ENCODE assay signal across 1 cellular context in genomic region chr10:1048732-1049424, GRCh38.
TF ChIP-seq lines count a peak whose summit lies in the region.

Gene IDI1 (minus strand): TSS chr10:1049119. CDS start chr10:1049003, 116 bp downstream.

TF ChIP-seq in HepG2, 621 proteins besides CTCF, POLR2A, EP300 and RAD21 (continued from another document and continues in another):
- TF ChIP-seq, protein P1, sequence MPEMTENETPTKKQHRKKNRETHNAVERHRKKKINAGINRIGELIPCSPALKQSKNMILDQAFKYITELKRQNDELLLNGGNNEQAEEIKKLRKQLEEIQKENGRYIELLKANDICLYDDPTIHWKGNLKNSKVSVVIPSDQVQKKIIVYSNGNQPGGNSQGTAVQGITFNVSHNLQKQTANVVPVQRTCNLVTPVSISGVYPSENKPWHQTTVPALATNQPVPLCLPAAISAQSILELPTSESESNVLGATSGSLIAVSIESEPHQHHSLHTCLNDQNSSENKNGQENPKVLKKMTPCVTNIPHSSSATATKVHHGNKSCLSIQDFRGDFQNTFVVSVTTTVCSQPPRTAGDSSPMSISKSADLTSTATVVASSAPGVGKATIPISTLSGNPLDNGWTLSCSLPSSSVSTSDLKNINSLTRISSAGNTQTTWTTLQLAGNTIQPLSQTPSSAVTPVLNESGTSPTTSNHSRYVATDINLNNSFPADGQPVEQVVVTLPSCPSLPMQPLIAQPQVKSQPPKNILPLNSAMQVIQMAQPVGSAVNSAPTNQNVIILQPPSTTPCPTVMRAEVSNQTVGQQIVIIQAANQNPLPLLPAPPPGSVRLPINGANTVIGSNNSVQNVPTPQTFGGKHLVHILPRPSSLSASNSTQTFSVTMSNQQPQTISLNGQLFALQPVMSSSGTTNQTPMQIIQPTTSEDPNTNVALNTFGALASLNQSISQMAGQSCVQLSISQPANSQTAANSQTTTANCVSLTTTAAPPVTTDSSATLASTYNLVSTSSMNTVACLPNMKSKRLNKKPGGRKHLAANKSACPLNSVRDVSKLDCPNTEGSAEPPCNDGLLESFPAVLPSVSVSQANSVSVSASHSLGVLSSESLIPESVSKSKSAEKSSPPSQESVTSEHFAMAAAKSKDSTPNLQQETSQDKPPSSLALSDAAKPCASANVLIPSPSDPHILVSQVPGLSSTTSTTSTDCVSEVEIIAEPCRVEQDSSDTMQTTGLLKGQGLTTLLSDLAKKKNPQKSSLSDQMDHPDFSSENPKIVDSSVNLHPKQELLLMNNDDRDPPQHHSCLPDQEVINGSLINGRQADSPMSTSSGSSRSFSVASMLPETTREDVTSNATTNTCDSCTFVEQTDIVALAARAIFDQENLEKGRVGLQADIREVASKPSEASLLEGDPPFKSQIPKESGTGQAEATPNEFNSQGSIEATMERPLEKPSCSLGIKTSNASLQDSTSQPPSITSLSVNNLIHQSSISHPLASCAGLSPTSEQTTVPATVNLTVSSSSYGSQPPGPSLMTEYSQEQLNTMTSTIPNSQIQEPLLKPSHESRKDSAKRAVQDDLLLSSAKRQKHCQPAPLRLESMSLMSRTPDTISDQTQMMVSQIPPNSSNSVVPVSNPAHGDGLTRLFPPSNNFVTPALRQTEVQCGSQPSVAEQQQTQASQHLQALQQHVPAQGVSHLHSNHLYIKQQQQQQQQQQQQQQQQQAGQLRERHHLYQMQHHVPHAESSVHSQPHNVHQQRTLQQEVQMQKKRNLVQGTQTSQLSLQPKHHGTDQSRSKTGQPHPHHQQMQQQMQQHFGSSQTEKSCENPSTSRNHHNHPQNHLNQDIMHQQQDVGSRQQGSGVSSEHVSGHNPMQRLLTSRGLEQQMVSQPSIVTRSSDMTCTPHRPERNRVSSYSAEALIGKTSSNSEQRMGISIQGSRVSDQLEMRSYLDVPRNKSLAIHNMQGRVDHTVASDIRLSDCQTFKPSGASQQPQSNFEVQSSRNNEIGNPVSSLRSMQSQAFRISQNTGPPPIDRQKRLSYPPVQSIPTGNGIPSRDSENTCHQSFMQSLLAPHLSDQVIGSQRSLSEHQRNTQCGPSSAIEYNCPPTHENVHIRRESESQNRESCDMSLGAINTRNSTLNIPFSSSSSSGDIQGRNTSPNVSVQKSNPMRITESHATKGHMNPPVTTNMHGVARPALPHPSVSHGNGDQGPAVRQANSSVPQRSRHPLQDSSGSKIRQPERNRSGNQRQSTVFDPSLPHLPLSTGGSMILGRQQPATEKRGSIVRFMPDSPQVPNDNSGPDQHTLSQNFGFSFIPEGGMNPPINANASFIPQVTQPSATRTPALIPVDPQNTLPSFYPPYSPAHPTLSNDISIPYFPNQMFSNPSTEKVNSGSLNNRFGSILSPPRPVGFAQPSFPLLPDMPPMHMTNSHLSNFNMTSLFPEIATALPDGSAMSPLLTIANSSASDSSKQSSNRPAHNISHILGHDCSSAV (CRISPR knock-in tag; IDR thresholded peaks at IDR 0.05; ENCODE audit: borderline replicate concordance): peak; percentile 88; the same call in 1 of the 2 replicates
- TF ChIP-seq PRDM10 (CRISPR knock-in tag; IDR thresholded peaks at IDR 0.05; ENCODE audit: low read depth) (no peak), RFXANK (CRISPR knock-in tag; IDR thresholded peaks at IDR 0.05) (peak; percentile 92), ZNF766 (CRISPR knock-in tag; IDR thresholded peaks at IDR 0.05; ENCODE audit: borderline replicate concordance) (no peak), NR2F2 (IDR thresholded peaks at IDR 0.05; ENCODE audit: borderline replicate concordance, low read depth) (peak; percentile 55; the same call in 1 of the 2 replicates), JUND (CRISPR knock-in tag; IDR thresholded peaks at IDR 0.05) (no peak), STAT6 (CRISPR knock-in tag; IDR thresholded peaks at IDR 0.05; ENCODE audit: borderline replicate concordance) (peak; percentile 33; the same call in 1 of the 2 replicates), POGZ (CRISPR knock-in tag; IDR thresholded peaks at IDR 0.05) (peak; percentile 98), BRD4 (CRISPR knock-in tag; IDR thresholded peaks at IDR 0.05) (no peak; the same call in 1 of the 2 replicates), KLF11 (CRISPR knock-in tag; IDR thresholded peaks at IDR 0.05) (peak; percentile 79), ZNF354B (CRISPR knock-in tag; IDR thresholded peaks at IDR 0.05) (peak; percentile 88; the same call in 1 of the 2 replicates), ZNF251 (CRISPR knock-in tag; IDR thresholded peaks at IDR 0.05) (no peak), MZF1 (CRISPR knock-in tag; IDR thresholded peaks at IDR 0.05; ENCODE audit: borderline replicate concordance) (no peak), PHF8 (CRISPR knock-in tag; IDR thresholded peaks at IDR 0.05) (peak; percentile 81), HES4 (CRISPR knock-in tag; IDR thresholded peaks at IDR 0.05; ENCODE audit: borderline replicate concordance) (peak; percentile 81), HOXD1 (CRISPR knock-in tag; IDR thresholded peaks at IDR 0.05) (0 out of 2 replicates have a peak, but pooled peaks have one; percentile 14), REL (CRISPR knock-in tag; conservative IDR thresholded peaks at IDR 0.05) (no peak; the same call in 1 of the 2 replicates), SP2 (CRISPR knock-in tag; IDR thresholded peaks at IDR 0.05) (peak; percentile 91), CAMTA2 (CRISPR knock-in tag; IDR thresholded peaks at IDR 0.05; ENCODE audit: borderline replicate concordance) (peak; percentile 87; the same call in 1 of the 2 replicates), CHCHD3 (CRISPR knock-in tag; IDR thresholded peaks at IDR 0.05) (0 out of 2 replicates have a peak, but pooled peaks have one; percentile 66), CCAR2 (optimal IDR thresholded peaks at IDR 0.05; ENCODE audit: low read depth, low read length) (no peak), ZNF605 (CRISPR knock-in tag; IDR thresholded peaks at IDR 0.05) (peak; percentile 92), SP1 (IDR thresholded peaks at IDR 0.05) (peak; percentile 93), SP1 (CRISPR knock-in tag; IDR thresholded peaks at IDR 0.05) (peak; percentile 98), ZMAT3 (CRISPR knock-in tag; conservative IDR thresholded peaks at IDR 0.05) (peak; percentile 65), TOE1 (CRISPR knock-in tag; IDR thresholded peaks at IDR 0.05) (no peak), ZNF530 (CRISPR knock-in tag; IDR thresholded peaks at IDR 0.05; ENCODE audit: low read depth) (no peak), GTF2F1 (IDR thresholded peaks at IDR 0.05; ENCODE audit: low read length) (peak; percentile 67), ELF4 (CRISPR knock-in tag; IDR thresholded peaks at IDR 0.05; ENCODE audit: borderline replicate concordance) (no peak)
- TF ChIP-seq, protein P2, sequence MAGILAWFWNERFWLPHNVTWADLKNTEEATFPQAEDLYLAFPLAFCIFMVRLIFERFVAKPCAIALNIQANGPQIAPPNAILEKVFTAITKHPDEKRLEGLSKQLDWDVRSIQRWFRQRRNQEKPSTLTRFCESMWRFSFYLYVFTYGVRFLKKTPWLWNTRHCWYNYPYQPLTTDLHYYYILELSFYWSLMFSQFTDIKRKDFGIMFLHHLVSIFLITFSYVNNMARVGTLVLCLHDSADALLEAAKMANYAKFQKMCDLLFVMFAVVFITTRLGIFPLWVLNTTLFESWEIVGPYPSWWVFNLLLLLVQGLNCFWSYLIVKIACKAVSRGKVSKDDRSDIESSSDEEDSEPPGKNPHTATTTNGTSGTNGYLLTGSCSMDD (CRISPR knock-in tag; IDR thresholded peaks at IDR 0.05): no peak
- TF ChIP-seq, protein P3, sequence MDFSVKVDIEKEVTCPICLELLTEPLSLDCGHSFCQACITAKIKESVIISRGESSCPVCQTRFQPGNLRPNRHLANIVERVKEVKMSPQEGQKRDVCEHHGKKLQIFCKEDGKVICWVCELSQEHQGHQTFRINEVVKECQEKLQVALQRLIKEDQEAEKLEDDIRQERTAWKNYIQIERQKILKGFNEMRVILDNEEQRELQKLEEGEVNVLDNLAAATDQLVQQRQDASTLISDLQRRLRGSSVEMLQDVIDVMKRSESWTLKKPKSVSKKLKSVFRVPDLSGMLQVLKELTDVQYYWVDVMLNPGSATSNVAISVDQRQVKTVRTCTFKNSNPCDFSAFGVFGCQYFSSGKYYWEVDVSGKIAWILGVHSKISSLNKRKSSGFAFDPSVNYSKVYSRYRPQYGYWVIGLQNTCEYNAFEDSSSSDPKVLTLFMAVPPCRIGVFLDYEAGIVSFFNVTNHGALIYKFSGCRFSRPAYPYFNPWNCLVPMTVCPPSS (IDR thresholded peaks at IDR 0.05): no peak
- TF ChIP-seq, protein P4, sequence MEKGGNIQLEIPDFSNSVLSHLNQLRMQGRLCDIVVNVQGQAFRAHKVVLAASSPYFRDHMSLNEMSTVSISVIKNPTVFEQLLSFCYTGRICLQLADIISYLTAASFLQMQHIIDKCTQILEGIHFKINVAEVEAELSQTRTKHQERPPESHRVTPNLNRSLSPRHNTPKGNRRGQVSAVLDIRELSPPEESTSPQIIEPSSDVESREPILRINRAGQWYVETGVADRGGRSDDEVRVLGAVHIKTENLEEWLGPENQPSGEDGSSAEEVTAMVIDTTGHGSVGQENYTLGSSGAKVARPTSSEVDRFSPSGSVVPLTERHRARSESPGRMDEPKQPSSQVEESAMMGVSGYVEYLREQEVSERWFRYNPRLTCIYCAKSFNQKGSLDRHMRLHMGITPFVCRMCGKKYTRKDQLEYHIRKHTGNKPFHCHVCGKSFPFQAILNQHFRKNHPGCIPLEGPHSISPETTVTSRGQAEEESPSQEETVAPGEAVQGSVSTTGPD (CRISPR knock-in tag; IDR thresholded peaks at IDR 0.05): no peak
- TF ChIP-seq, protein P5, sequence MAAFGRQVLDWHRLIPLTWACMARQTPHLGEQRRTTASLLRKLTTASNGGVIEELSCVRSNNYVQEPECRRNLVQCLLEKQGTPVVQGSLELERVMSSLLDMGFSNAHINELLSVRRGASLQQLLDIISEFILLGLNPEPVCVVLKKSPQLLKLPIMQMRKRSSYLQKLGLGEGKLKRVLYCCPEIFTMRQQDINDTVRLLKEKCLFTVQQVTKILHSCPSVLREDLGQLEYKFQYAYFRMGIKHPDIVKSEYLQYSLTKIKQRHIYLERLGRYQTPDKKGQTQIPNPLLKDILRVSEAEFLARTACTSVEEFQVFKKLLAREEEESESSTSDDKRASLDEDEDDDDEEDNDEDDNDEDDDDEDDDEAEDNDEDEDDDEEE (CRISPR knock-in tag; IDR thresholded peaks at IDR 0.05): peak; percentile 81; the same call in 1 of the 2 replicates
- TF ChIP-seq, protein P6, sequence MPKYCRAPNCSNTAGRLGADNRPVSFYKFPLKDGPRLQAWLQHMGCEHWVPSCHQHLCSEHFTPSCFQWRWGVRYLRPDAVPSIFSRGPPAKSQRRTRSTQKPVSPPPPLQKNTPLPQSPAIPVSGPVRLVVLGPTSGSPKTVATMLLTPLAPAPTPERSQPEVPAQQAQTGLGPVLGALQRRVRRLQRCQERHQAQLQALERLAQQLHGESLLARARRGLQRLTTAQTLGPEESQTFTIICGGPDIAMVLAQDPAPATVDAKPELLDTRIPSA (CRISPR knock-in tag; IDR thresholded peaks at IDR 0.05; ENCODE audit: borderline replicate concordance): peak; percentile 78; the same call in 1 of the 2 replicates
